29 cellular contexts compared by ENCODE assay signal in genomic region chr20:15837563-15837962, GRCh38.
"Had no signal": no experiment of that assay in that cellular context is flagged by ENCODE, and none has a peak within 500 bp of the region (broad histone marks: within the 10 kb centered on the region; RNA-seq: fewer than 3 reads in every experiment).

No MANE protein-coding gene starts in this region.

- H3K36me3 Mint-ChIP-seq: naive thymus-derived CD8-positive, alpha-beta T cell; neural progenitor cell had no signal

- H3K4me2 ChIP-seq: neural progenitor cell had no signal

- ATAC-seq: naive thymus-derived CD8-positive, alpha-beta T cell; psoas muscle; right cardiac atrium; right lobe of liver; stimulated activated memory B cell treated with anti-CD40 and anti-IgM and Interleukin-4, amounts not matched to agents 10 μg/mL and 1 μg/mL and 100 μg/mL, for 72 hours had no signal

- H3K4me3 ChIP-seq: neural progenitor cell, ovary, psoas muscle, right lobe of liver, sigmoid colon, spleen, stomach, thoracic aorta, thyroid gland, tibial nerve, upper lobe of left lung, vagina had no signal

- H3K36me3 ChIP-seq: neural progenitor cell, ovary, right lobe of liver, sigmoid colon, spleen, stomach, thoracic aorta, thyroid gland, tibial nerve, upper lobe of left lung, vagina had no signal

- H3K27me3 ChIP-seq: neural progenitor cell, ovary, right lobe of liver, sigmoid colon, spleen, stomach, thyroid gland, tibial nerve, upper lobe of left lung, vagina had no signal

- DNase-seq: naive thymus-derived CD8-positive, alpha-beta T cell; occipital lobe; ovary; posterior cingulate gyrus; psoas muscle; right cardiac atrium; right lobe of liver; sigmoid colon; small intestine; spleen; stimulated activated CD4-positive, alpha-beta T cell treated with anti-CD3 and anti-CD28 coated beads, Interleukin-12 subunit alpha, Interleukin-12 subunit beta, amount 100 ng/mL, for 4 hours; stimulated activated CD4-positive, alpha-beta T cell treated with anti-CD3 and anti-CD28 coated beads, Interleukin-1b, Interleukin-23, amount 100 ng/mL, for 48 hours; stimulated activated CD4-positive, alpha-beta T cell treated with anti-CD3 and anti-CD28 coated beads, Interleukin-4, amount 100 ng/mL, for 1 hour; stimulated activated CD4-positive, alpha-beta T cell treated with anti-CD3 and anti-CD28 coated beads, Interleukin-4, amount 100 ng/mL, for 4 hours; stimulated activated CD8-positive, alpha-beta memory T cell treated with anti-CD3 and anti-CD28 coated beads, Interleukin-4, amount 100 ng/mL, for 48 hours; stimulated activated naive CD4-positive, alpha-beta T cell treated with Interleukin-2 at 50 U/mL for 16 hours; stomach; thyroid gland; trophoblast cell; upper lobe of left lung had no signal

- H3K4me1 Mint-ChIP-seq: naive thymus-derived CD8-positive, alpha-beta T cell; nephron; neural progenitor cell; stimulated activated memory B cell treated with anti-CD40 and anti-IgM and Interleukin-4, amounts not matched to agents 10 μg/mL and 1 μg/mL and 100 μg/mL, for 72 hours had no signal

- H3K4me3 Mint-ChIP-seq: naive thymus-derived CD8-positive, alpha-beta T cell; nephron; neural progenitor cell; stimulated activated memory B cell treated with anti-CD40 and anti-IgM and Interleukin-4, amounts not matched to agents 10 μg/mL and 1 μg/mL and 100 μg/mL, for 72 hours; stimulated activated naive CD8-positive, alpha-beta T cell treated with anti-CD3 and anti-CD28 coated beads, Interleukin-15, Interleukin-2, amounts not matched to agents 100 ng/mL and 50 ng/mL, for 24 hours had no signal

- H3K4me1 ChIP-seq: neural progenitor cell, parathyroid adenoma, psoas muscle, right lobe of liver, spleen, stomach, thyroid gland, tibial nerve, upper lobe of left lung, vagina had no signal

- H3K27ac ChIP-seq: neural progenitor cell, ovary, parathyroid adenoma, psoas muscle, right lobe of liver, sigmoid colon, spleen, stomach, thoracic aorta, thyroid gland, tibial nerve, upper lobe of left lung, vagina had no signal

- H2AFZ ChIP-seq: neural progenitor cell, parathyroid adenoma had no signal

- H3K79me2 ChIP-seq: parathyroid adenoma had no signal

- H3K27ac Mint-ChIP-seq: naive thymus-derived CD8-positive, alpha-beta T cell; nephron; neural progenitor cell; progenitor cell of endocrine pancreas; stimulated activated memory B cell treated with anti-CD40 and anti-IgM and Interleukin-4, amounts not matched to agents 10 μg/mL and 1 μg/mL and 100 μg/mL, for 72 hours; stimulated activated naive CD8-positive, alpha-beta T cell treated with anti-CD3 and anti-CD28 coated beads, Interleukin-15, Interleukin-2, amounts not matched to agents 100 ng/mL and 50 ng/mL, for 24 hours had no signal

- H3K27me3 Mint-ChIP-seq: naive thymus-derived CD8-positive, alpha-beta T cell; progenitor cell of endocrine pancreas; stimulated activated memory B cell treated with anti-CD40 and anti-IgM and Interleukin-4, amounts not matched to agents 10 μg/mL and 1 μg/mL and 100 μg/mL, for 72 hours; stimulated activated naive CD8-positive, alpha-beta T cell treated with anti-CD3 and anti-CD28 coated beads, Interleukin-15, Interleukin-2, amounts not matched to agents 100 ng/mL and 50 ng/mL, for 24 hours had no signal

- H3K9me3 ChIP-seq: ovary, psoas muscle, right lobe of liver, sigmoid colon, stomach, thoracic aorta, thyroid gland, tibial nerve, upper lobe of left lung, vagina had no signal
